ENCODE assay signal across 1 cellular context in genomic region chr3:46558184-46559029, GRCh38.
TF ChIP-seq lines count a peak whose summit lies in the region.

No MANE protein-coding gene starts in this region.

TF ChIP-seq in H1, 55 proteins besides CTCF, POLR2A, EP300 and RAD21 (continued from another document):
- TF ChIP-seq NRF1 (IDR thresholded peaks at IDR 0.05; ENCODE audit: low read depth, low read length) (peak; percentile 24; the same call in 1 of the 2 replicates), SUZ12 (IDR thresholded peaks at IDR 0.05; ENCODE audit: low read length) (no peak), CBX8 (IDR thresholded peaks at IDR 0.05; ENCODE audit: borderline replicate concordance, low read depth, low read length) (no peak), SP2 (IDR thresholded peaks at IDR 0.05; ENCODE audit: low read length) (no peak)
